ENCODE assay signal across 8 cellular contexts in the genomic region with DNA sequence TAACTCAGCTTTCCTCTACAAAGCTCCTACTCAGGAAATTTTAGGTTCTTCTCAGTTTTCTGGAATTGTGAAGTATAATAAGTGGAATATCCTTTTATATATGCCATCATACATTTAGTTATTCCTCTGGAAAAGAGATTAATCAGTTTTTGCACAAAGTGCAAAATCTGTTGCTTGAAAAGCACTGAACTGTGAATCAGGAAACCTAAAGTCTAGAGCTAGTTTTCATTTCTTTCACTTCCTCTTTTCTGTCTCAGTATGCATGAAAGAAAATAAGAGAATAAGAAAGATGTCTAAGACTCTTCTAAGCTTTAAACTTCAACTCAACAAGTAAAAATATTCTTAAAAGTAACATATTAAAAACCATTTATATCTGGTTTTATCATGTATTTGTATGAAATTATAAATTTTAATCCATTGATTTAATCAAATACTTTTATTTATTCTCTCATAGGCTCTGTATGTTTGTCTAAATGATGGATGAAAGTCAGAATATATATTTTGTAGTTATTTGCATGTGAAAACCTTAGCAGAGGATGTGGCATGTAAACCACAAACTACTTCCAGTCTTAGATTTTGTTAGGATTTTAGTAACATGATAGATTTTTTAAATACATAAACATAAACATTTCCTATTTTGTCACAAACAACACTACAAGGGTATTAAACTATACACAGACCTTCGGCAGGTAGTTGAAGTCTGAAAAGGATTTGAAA.
DNase-seq lines count a peak whose midpoint lies in the region; ATAC-seq and TF ChIP-seq lines count a peak whose summit lies in the region.
"Had no signal": no experiment of that assay in that cellular context is flagged by ENCODE, and none has a peak within 500 bp of the region (broad histone marks: within the 10 kb centered on the region; RNA-seq: fewer than 3 reads in every experiment).

No MANE protein-coding gene starts in this region.

- no peaks in the 10 kb centered on the region for H3K36me3 Mint-ChIP-seq in naive B cell
- H3K36me3 Mint-ChIP-seq in progenitor cell of endocrine pancreas (ENCODE audit: insufficient read depth) = no peaks in the 10 kb centered on the region

- H3K4me1 Mint-ChIP-seq in naive B cell = peaks cover 11 to 43% (median 16%) of the 10 kb centered on the region in 3 donors
- H3K4me1 Mint-ChIP-seq in progenitor cell of endocrine pancreas (ENCODE audit: low read depth) = no peaks in the 10 kb centered on the region
- H3K4me1 Mint-ChIP-seq: activated CD4-positive, alpha-beta T cell treated with anti-CD3 and anti-CD28 coated beads, Interleukin-2, amount 10 ng/mL, durations not matched to agents 24 days and 14 days had no signal

- H3K9me3 Mint-ChIP-seq in naive B cell (peaks cover 0 to 4% (median 0%) of the 10 kb centered on the region in 7 donors), progenitor cell of endocrine pancreas (ENCODE audit: low read depth) (no peaks in the 10 kb centered on the region)
- H3K9me3 Mint-ChIP-seq: activated CD4-positive, alpha-beta T cell treated with anti-CD3 and anti-CD28 coated beads, Interleukin-2, amount 10 ng/mL, durations not matched to agents 24 days and 14 days had no signal

- H3K27ac Mint-ChIP-seq in naive B cell (peak overlapping the region in 4 of 6 donors; percentile 33 to 52 (median 40)), progenitor cell of endocrine pancreas (no peak overlapping the region)
- H3K27ac Mint-ChIP-seq: activated CD4-positive, alpha-beta T cell treated with anti-CD3 and anti-CD28 coated beads, Interleukin-2, amount 10 ng/mL, durations not matched to agents 24 days and 14 days had no signal

- ATAC-seq in GM19035 (IDR thresholded peaks at IDR 0.05; ENCODE audit: unreplicated experiment) (peak; percentile 89), HG02678 (IDR thresholded peaks at IDR 0.05; ENCODE audit: unreplicated experiment) (peak; percentile 82), HG03521 (IDR thresholded peaks at IDR 0.05; ENCODE audit: unreplicated experiment) (peak; percentile 86), naive B cell (ENCODE audit: low read depth in 2 of 2) (peak; percentile 87 to 88), omental fat pad (ENCODE audit: low FRiP score) (no peak)

- H3K27me3 Mint-ChIP-seq in naive B cell = peaks cover 0 to 7% (median 0%) of the 10 kb centered on the region in 3 donors
- H3K27me3 Mint-ChIP-seq in progenitor cell of endocrine pancreas = no peaks in the 10 kb centered on the region
- H3K27me3 Mint-ChIP-seq: activated CD4-positive, alpha-beta T cell treated with anti-CD3 and anti-CD28 coated beads, Interleukin-2, amount 10 ng/mL, durations not matched to agents 24 days and 14 days had no signal

- H3K4me3 Mint-ChIP-seq in naive B cell = peak overlapping the region in 7 of 8 donors; percentile 9 to 59 (median 28)
- H3K4me3 Mint-ChIP-seq in progenitor cell of endocrine pancreas (ENCODE audit: low read depth) = no peak overlapping the region
- H3K4me3 Mint-ChIP-seq: activated CD4-positive, alpha-beta T cell treated with anti-CD3 and anti-CD28 coated beads, Interleukin-2, amount 10 ng/mL, durations not matched to agents 24 days and 14 days had no signal

- DNase-seq in naive B cell (peak; percentile 52), progenitor cell of endocrine pancreas (ENCODE audit: low spot score, unreplicated experiment) (no peak), NCI-H748 (lab: John Stamatoyannopoulos, UW; ENCODE audit: unreplicated experiment) (no peak), omental fat pad (ENCODE audit: low spot score) (no peak)
- DNase-seq: activated CD4-positive, alpha-beta T cell treated with anti-CD3 and anti-CD28 coated beads, Interleukin-2, amount 10 ng/mL, durations not matched to agents 24 days and 14 days had no signal

- TF ChIP-seq CTCF in progenitor cell of endocrine pancreas (IDR thresholded peaks at IDR 0.05; ENCODE audit: unreplicated experiment) = no peak
- no peak for TF ChIP-seq CTCF in omental fat pad (IDR thresholded peaks at IDR 0.05)
